Comparison of ENCODE assay signal across 10 cellular contexts in the genomic region with DNA sequence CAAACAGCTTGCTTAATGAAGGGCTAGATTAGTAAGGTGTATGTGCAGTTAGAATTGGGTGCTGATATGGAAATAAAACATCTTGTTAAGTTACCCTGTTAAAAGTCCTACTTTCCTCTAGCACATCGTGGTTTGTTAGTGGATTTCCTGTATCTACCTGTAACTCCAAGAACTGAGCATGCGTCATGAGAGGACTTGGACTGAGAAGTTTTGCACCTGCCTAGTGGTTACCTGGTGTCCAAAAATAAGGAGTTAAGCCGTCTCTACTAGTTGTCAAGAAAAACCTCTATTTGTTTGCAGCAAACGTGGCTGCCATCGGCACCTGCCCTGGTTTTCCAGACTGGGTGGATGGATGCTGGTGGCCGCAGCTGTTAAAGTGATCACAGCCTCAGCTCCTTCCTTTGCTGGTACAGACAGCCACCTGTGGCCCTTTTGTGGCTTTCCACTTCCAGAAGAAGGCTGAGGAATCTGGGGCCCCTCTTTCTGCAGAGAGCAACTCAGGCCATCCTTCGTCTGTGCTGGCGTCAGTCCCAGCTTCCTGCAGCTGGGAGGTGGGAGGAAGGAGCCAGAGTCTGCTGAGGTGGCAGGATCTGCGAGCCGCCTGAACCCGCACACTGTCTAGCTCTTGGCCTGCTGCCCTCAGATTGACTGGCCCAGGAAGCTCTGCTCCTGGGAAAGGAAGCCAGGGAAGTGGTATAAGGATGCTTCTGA. TPM values are rescaled to one million over a fixed set of nuclear protein-coding genes. Genes with fewer than 3 reads are reported as not detected.
DNase-seq lines count a peak whose midpoint lies in the region; ATAC-seq, FAIRE-seq and TF ChIP-seq lines count a peak whose summit lies in the region.
"Had no signal": no experiment of that assay in that cellular context is flagged by ENCODE, and none has a peak within 500 bp of the region (broad histone marks: within the 10 kb centered on the region; RNA-seq: fewer than 3 reads in every experiment).

No MANE protein-coding gene starts in this region.

- peaks cover 0 to 1% (median 0%) of the 10 kb centered on the region in 3 donors for H3K36me3 ChIP-seq in pancreas

- H3K4me3 Mint-ChIP-seq in stimulated activated memory B cell treated with anti-CD40 and anti-IgM and Interleukin-4, amounts not matched to agents 10 μg/mL and 1 μg/mL and 100 μg/mL, for 72 hours: no peak overlapping the region

- no peak overlapping the region for H3K27ac Mint-ChIP-seq in stimulated activated memory B cell treated with anti-CD40 and anti-IgM and Interleukin-4, amounts not matched to agents 10 μg/mL and 1 μg/mL and 100 μg/mL, for 72 hours

- DNase-seq in ELR (ENCODE audit: low read depth) (peak; percentile 59), NCI-H2171 treated with DMSO at 0.1 percent for 48 hours (lab: John Stamatoyannopoulos, UW) (peak; percentile 73), pancreas (peak in 3 of 6 donors; percentile 23 to 41 (median 35)), NCI-H748 (lab: John Stamatoyannopoulos, UW; ENCODE audit: unreplicated experiment) (no peak)
- DNase-seq in stimulated activated CD4-positive, alpha-beta T cell treated with anti-CD3 and anti-CD28 coated beads, Interleukin-4, amount 100 ng/mL, for 1 hour: no peak
- DNase-seq: activated CD4-positive, alpha-beta T cell treated with anti-CD3 and anti-CD28 coated beads, Interleukin-2, amount 50 U/mL, for 4 hours had no signal

- H3K9me3 Mint-ChIP-seq in stimulated activated memory B cell treated with anti-CD40 and anti-IgM and Interleukin-4, amounts not matched to agents 10 μg/mL and 1 μg/mL and 100 μg/mL, for 72 hours: no peaks in the 10 kb centered on the region

- no peak overlapping the region for H3K4me3 ChIP-seq in pancreas

- WGBS in pancreas, 2 donors: 39 to 53% methylated on average over 11 of the region's 11 CpGs

- peak; percentile 65 for ATAC-seq in esophagus mucosa
- ATAC-seq in pancreas: peak in 3 of 4 donors; percentile 67 to 77 (median 76)
- no peak for ATAC-seq in GM19455 (IDR thresholded peaks at IDR 0.05; ENCODE audit: unreplicated experiment)
- no peak for ATAC-seq in stimulated activated memory B cell treated with anti-CD40 and anti-IgM and Interleukin-4, amounts not matched to agents 10 μg/mL and 1 μg/mL and 100 μg/mL, for 72 hours

- peaks cover under 1% of the 10 kb centered on the region for H3K36me3 Mint-ChIP-seq in stimulated activated memory B cell treated with anti-CD40 and anti-IgM and Interleukin-4, amounts not matched to agents 10 μg/mL and 1 μg/mL and 100 μg/mL, for 72 hours

- intact Hi-C loops in pancreas (cut with DNase I): no loop called here

- H3K27ac ChIP-seq in pancreas: no peak overlapping the region

- no peaks in the 10 kb centered on the region for H3K27me3 ChIP-seq in pancreas

- H3K27me3 Mint-ChIP-seq in stimulated activated memory B cell treated with anti-CD40 and anti-IgM and Interleukin-4, amounts not matched to agents 10 μg/mL and 1 μg/mL and 100 μg/mL, for 72 hours: peaks cover 13% of the 10 kb centered on the region

- no peaks in the 10 kb centered on the region for H3K4me1 Mint-ChIP-seq in stimulated activated memory B cell treated with anti-CD40 and anti-IgM and Interleukin-4, amounts not matched to agents 10 μg/mL and 1 μg/mL and 100 μg/mL, for 72 hours

- no peak for TF ChIP-seq CTCF in pancreas (IDR thresholded peaks at IDR 0.05)

- no peak for FAIRE-seq in pancreas (lab: Jason Lieb, UNC)
- FAIRE-seq: H1 had no signal

- H3K4me1 ChIP-seq in pancreas: no peaks in the 10 kb centered on the region

- no peaks in the 10 kb centered on the region for H3K9me3 ChIP-seq in pancreas

RNA-seq across cellular contexts. Expression of a gene that starts 56.8 kb away (rescaled TPM):
- total RNA-seq in esophagus mucosa: 7.8 TPM
- 1 to 10 TPM; 2.8 to 5.7 (median 3.7) TPM for total RNA-seq in pancreas
- 1 to 10 TPM; 2.0 to 3.0 TPM for polyA plus RNA-seq in pancreas

Comparison
In these comparisons a context has a peak if more than half of its experiments do, and no peak if none do; other contexts are left out.
1. DNase-seq: peak in ELR (single experiment) and NCI-H2171 treated with DMSO at 0.1 percent for 48 hours (single experiment); none in NCI-H748 (single experiment) and stimulated activated CD4-positive, alpha-beta T cell treated with anti-CD3 and anti-CD28 coated beads, Interleukin-4, amount 100 ng/mL, for 1 hour (single experiment).
2. ATAC-seq: peak in esophagus mucosa (single experiment) and pancreas (3 of 4); none in GM19455 (single experiment) and stimulated activated memory B cell treated with anti-CD40 and anti-IgM and Interleukin-4, amounts not matched to agents 10 μg/mL and 1 μg/mL and 100 μg/mL, for 72 hours (single experiment).